ENCODE assay signal across 22 cellular contexts in the genomic region with DNA sequence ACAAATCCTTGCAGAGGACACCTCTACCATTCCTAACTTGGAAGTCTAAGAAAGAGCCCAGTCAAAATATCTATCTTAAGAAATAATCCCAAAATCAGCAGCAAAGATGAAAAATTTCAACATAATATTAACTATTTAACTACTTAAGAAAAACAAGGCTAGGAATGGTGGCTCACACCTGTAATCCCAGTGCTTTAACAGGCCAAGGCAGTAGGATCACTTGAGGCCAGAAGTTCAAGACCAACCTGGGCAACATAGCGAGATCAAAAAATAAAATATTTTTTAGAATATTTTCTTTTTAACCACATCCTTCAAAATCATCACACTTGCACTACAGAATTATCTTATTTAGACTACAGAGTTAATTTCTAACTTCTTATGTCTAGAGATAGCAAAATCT. TPM values are rescaled to one million over a fixed set of nuclear protein-coding genes. Genes with fewer than 3 reads are reported as not detected.
DNase-seq lines count a peak whose midpoint lies in the region; TF ChIP-seq lines count a peak whose summit lies in the region.
"Had no signal": no experiment of that assay in that cellular context is flagged by ENCODE, and none has a peak within 500 bp of the region (broad histone marks: within the 10 kb centered on the region; RNA-seq: fewer than 3 reads in every experiment).

No MANE protein-coding gene starts in this region.

- DNase-seq in coronary artery (ENCODE audit: low spot score) (no peak), osteoblast (ENCODE audit: insufficient read length, low spot score, missing footprints) (no peak), transverse colon (no peak), HEK293T (ENCODE audit: extremely low spot score) (no peak), head of caudate nucleus (no peak)
- DNase-seq in activated CD4-positive, alpha-beta T cell treated with anti-CD3 and anti-CD28 coated beads, Interleukin-2, amount 50 U/mL, for 1 hour, result no peak
- DNase-seq: activated CD8-positive, alpha-beta memory T cell treated with anti-CD3 and anti-CD28 coated beads for 24 hours; activated naive CD4-positive, alpha-beta T cell treated with anti-CD3 and anti-CD28 coated beads for 36 hours; activated T-cell treated with anti-CD3 and anti-CD28 coated beads, Interleukin-2, amount 50 U/mL, for 4 hours; anterior cingulate cortex; H9; heart left ventricle; Kasumi-1; NCI-H1092; NCI-H446; NK-92 treated with Interleukin-12 subunit alpha and Interleukin-12 subunit beta, amount 100 ng/mL, for 24 hours; occipital lobe; RPMI8226; stimulated activated CD4-positive, alpha-beta T cell treated with anti-CD3 and anti-CD28 coated beads, Interleukin-1b, Interleukin-23, amount 100 ng/mL, for 48 hours; stimulated activated naive B cell treated with anti-CD40 and anti-IgM and Interleukin-4, amounts not matched to agents 10 μg/mL and 1 μg/mL and 100 μg/mL, for 72 hours; T-helper 9 cell had no signal

- H3K79me2 ChIP-seq in osteoblast (ENCODE audit: insufficient read depth, low read length), result peaks cover 96% of the 10 kb centered on the region

- no peak overlapping the region for H2AFZ ChIP-seq in osteoblast (ENCODE audit: low read length)

- H3K27ac ChIP-seq in VCaP, result peak overlapping the region; percentile 83
- peak overlapping the region; percentile 11 to 68 for H3K27ac ChIP-seq in coronary artery
- peak overlapping the region; percentile 87 for H3K27ac ChIP-seq in osteoblast (ENCODE audit: low read depth, low read length)
- H3K27ac ChIP-seq in transverse colon, result peak overlapping the region; percentile 60 to 99 (median 97)

- H3K4me1 ChIP-seq in osteoblast (ENCODE audit: insufficient read depth, low read length) (peaks cover 50% of the 10 kb centered on the region), transverse colon (peaks cover 16 to 72% (median 59%) of the 10 kb centered on the region in 4 donors)

- no peak overlapping the region for H3K4me2 ChIP-seq in osteoblast (ENCODE audit: insufficient read depth, low read length)

- POLR2A ChIA-PET in HEK293T (lab: Yijun Ruan, JAX), result no interaction called here

- peak overlapping the region; percentile 92 for H3K4me3 ChIP-seq in coronary artery
- no peak overlapping the region for H3K4me3 ChIP-seq in osteoblast (ENCODE audit: insufficient read depth, low read length)
- no peak overlapping the region for H3K4me3 ChIP-seq in transverse colon

- H3K27me3 ChIP-seq in osteoblast (ENCODE audit: insufficient read depth, low read length), result no peaks in the 10 kb centered on the region
- no peaks in the 10 kb centered on the region for H3K27me3 ChIP-seq in transverse colon

- 98 to 100% methylated on average over 1 of the region's 1 CpG for WGBS in transverse colon (ENCODE audit: low coverage in 1 of 2), 2 donors

- CTCF ChIA-PET in HEK293T (lab: Yijun Ruan, JAX), result interaction anchor here (1.3 kb wide), 1 partner anchor 70 kb away, joined by 3 read pairs; no protein-coding TSS in a partner anchor

- no peak for TF ChIP-seq CTCF in VCaP (conservative IDR thresholded peaks at IDR 0.05)
- TF ChIP-seq CTCF in coronary artery (IDR thresholded peaks at IDR 0.05), result no peak
- TF ChIP-seq CTCF in osteoblast (IDR thresholded peaks at IDR 0.05; ENCODE audit: extremely low read depth, low read depth, low read length), result no peak
- TF ChIP-seq CTCF in transverse colon (IDR thresholded peaks at IDR 0.05), result no peak

- H3K36me3 ChIP-seq in osteoblast (ENCODE audit: insufficient read depth, low read length), result peaks cover 15% of the 10 kb centered on the region
- no peaks in the 10 kb centered on the region for H3K36me3 ChIP-seq in transverse colon

- intact Hi-C loops in transverse colon (cut with DNase I; ENCODE audit: low total_unique reads) (no loop called here), head of caudate nucleus (cut with DNase I) (no loop called here)

- H3K9me3 ChIP-seq in osteoblast (ENCODE audit: low read depth, low read length), result no peaks in the 10 kb centered on the region
- no peaks in the 10 kb centered on the region for H3K9me3 ChIP-seq in transverse colon
- H3K9me3 ChIP-seq: heart left ventricle had no signal

- in situ Hi-C loops in transverse colon (cut with MboI; ENCODE audit: low pct_ligation_motif_present in 1 of 4, low pct_unique_long_range_greater_than_20kb in 1 of 4, low sequenced_read_pairs in 3 of 4), result no loop called here

- peaks cover 62% of the 10 kb centered on the region for H4K20me1 ChIP-seq in osteoblast (ENCODE audit: insufficient read depth, low read length)

- TF ChIP-seq POLR2A in transverse colon (IDR thresholded peaks at IDR 0.05), result no peak

- no peak for TF ChIP-seq EP300 in transverse colon (IDR thresholded peaks at IDR 0.05; ENCODE audit: low read depth)

TF ChIP-seq in HEK293T, 16 proteins besides CTCF, POLR2A, EP300 and RAD21:
- TF ChIP-seq FOXA1 (IDR thresholded peaks at IDR 0.05) (no peak), CTBP1 (IDR thresholded peaks at IDR 0.05; ENCODE audit: borderline replicate concordance) (no peak), L3MBTL2 (conservative IDR thresholded peaks at IDR 0.05) (no peak), BHLHE40 (IDR thresholded peaks at IDR 0.05; ENCODE audit: borderline replicate concordance) (no peak), TARDBP (IDR thresholded peaks at IDR 0.05) (no peak), ARNT (IDR thresholded peaks at IDR 0.05) (no peak), HDGF (IDR thresholded peaks at IDR 0.05; ENCODE audit: borderline replicate concordance) (no peak)
- TF ChIP-seq, protein P1, sequence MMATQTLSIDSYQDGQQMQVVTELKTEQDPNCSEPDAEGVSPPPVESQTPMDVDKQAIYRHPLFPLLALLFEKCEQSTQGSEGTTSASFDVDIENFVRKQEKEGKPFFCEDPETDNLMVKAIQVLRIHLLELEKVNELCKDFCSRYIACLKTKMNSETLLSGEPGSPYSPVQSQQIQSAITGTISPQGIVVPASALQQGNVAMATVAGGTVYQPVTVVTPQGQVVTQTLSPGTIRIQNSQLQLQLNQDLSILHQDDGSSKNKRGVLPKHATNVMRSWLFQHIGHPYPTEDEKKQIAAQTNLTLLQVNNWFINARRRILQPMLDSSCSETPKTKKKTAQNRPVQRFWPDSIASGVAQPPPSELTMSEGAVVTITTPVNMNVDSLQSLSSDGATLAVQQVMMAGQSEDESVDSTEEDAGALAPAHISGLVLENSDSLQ (IDR thresholded peaks at IDR 0.05), result no peak

RNA-seq across cellular contexts. Expression of a gene that starts 4.9 kb away (rescaled TPM):
- total RNA-seq in osteoblast (316 and 333 TPM in 2 replicates), transverse colon (10 to 100 TPM; 22.4 to 96.2 (median 59.7) TPM)

Comparison
In these comparisons a context has a peak if more than half of its experiments do, and no peak if none do; other contexts are left out.
1. H3K27ac ChIP-seq: peak in every context shown above with its lines; median percentile 97 in transverse colon; 87 in osteoblast; 83 in VCaP; 40 in coronary artery.